ENCODE assay signal across 24 cellular contexts in genomic region chr1:214702561-214702960, GRCh38.
"Had no signal": no experiment of that assay in that cellular context is flagged by ENCODE, and none has a peak within 500 bp of the region (broad histone marks: within the 10 kb centered on the region; RNA-seq: fewer than 3 reads in every experiment).

No MANE protein-coding gene starts in this region.

- ATAC-seq: gastroesophageal sphincter; left cardiac atrium; left ventricle myocardium superior; naive thymus-derived CD4-positive, alpha-beta T cell; psoas muscle; right lobe of liver; stimulated activated memory B cell treated with anti-CD40 and anti-IgM and Interleukin-4, amounts not matched to agents 10 μg/mL and 1 μg/mL and 100 μg/mL, for 72 hours; stimulated activated naive CD8-positive, alpha-beta T cell treated with anti-CD3 and anti-CD28 coated beads, Interleukin-15, amount 100 ng/mL, for 72 hours had no signal

- DNase-seq: cortex of kidney; dorsolateral prefrontal cortex; effector CD8-positive, alpha-beta T cell; glutamatergic neuron; immature natural killer cell; left cardiac atrium; left ventricle myocardium superior; naive thymus-derived CD4-positive, alpha-beta T cell; nephron progenitor cell; psoas muscle; retina; right lobe of liver; spleen; stimulated activated CD4-positive, alpha-beta T cell treated with anti-CD3 and anti-CD28 coated beads, Interleukin-15, amount 100 ng/mL, for 24 hours; stimulated activated CD4-positive, alpha-beta T cell treated with anti-CD3 and anti-CD28 coated beads, Interleukin-1b, Interleukin-23, amount 100 ng/mL, for 48 hours; stimulated activated CD4-positive, alpha-beta T cell treated with anti-CD3 and anti-CD28 coated beads, Interleukin-4, amount 100 ng/mL, for 24 hours; stimulated activated naive CD8-positive, alpha-beta T cell treated with anti-CD3 and anti-CD28 coated beads, Interleukin-15, amount 100 ng/mL, for 72 hours; substantia nigra; transverse colon had no signal

- H3K4me1 Mint-ChIP-seq: immature natural killer cell; naive thymus-derived CD4-positive, alpha-beta T cell; stimulated activated memory B cell treated with anti-CD40 and anti-IgM and Interleukin-4, amounts not matched to agents 10 μg/mL and 1 μg/mL and 100 μg/mL, for 72 hours; stimulated activated naive CD8-positive, alpha-beta T cell treated with anti-CD3 and anti-CD28 coated beads, Interleukin-15, amount 100 ng/mL, for 72 hours had no signal

- H3K27me3 ChIP-seq: dorsolateral prefrontal cortex, gastroesophageal sphincter, right lobe of liver, spleen, transverse colon had no signal

- FAIRE-seq: keratinocyte had no signal

- H3K9me3 ChIP-seq: psoas muscle, right lobe of liver, thoracic aorta had no signal

- H3K27ac Mint-ChIP-seq: immature natural killer cell; naive thymus-derived CD4-positive, alpha-beta T cell; nephron progenitor cell; stimulated activated memory B cell treated with anti-CD40 and anti-IgM and Interleukin-4, amounts not matched to agents 10 μg/mL and 1 μg/mL and 100 μg/mL, for 72 hours; stimulated activated naive CD8-positive, alpha-beta T cell treated with anti-CD3 and anti-CD28 coated beads, Interleukin-15, amount 100 ng/mL, for 72 hours had no signal

- H3K27me3 Mint-ChIP-seq: stimulated activated memory B cell treated with anti-CD40 and anti-IgM and Interleukin-4, amounts not matched to agents 10 μg/mL and 1 μg/mL and 100 μg/mL, for 72 hours; stimulated activated naive CD8-positive, alpha-beta T cell treated with anti-CD3 and anti-CD28 coated beads, Interleukin-15, amount 100 ng/mL, for 72 hours had no signal

- H3K4me1 ChIP-seq: gastroesophageal sphincter, psoas muscle, right lobe of liver, spleen, transverse colon had no signal

- H3K4me3 Mint-ChIP-seq: immature natural killer cell; naive thymus-derived CD4-positive, alpha-beta T cell; nephron progenitor cell; stimulated activated memory B cell treated with anti-CD40 and anti-IgM and Interleukin-4, amounts not matched to agents 10 μg/mL and 1 μg/mL and 100 μg/mL, for 72 hours; stimulated activated naive CD8-positive, alpha-beta T cell treated with anti-CD3 and anti-CD28 coated beads, Interleukin-15, amount 100 ng/mL, for 72 hours had no signal

- H3K36me3 ChIP-seq: gastroesophageal sphincter, right lobe of liver, spleen, thoracic aorta, transverse colon had no signal

- H3K27ac ChIP-seq: dorsolateral prefrontal cortex, gastroesophageal sphincter, psoas muscle, right lobe of liver, spleen, thoracic aorta, transverse colon had no signal

- H3K4me3 ChIP-seq: dorsolateral prefrontal cortex, gastroesophageal sphincter, lung, psoas muscle, right lobe of liver, spleen, thoracic aorta, transverse colon had no signal

- H3K36me3 Mint-ChIP-seq: stimulated activated memory B cell treated with anti-CD40 and anti-IgM and Interleukin-4, amounts not matched to agents 10 μg/mL and 1 μg/mL and 100 μg/mL, for 72 hours had no signal
